Comparison of ENCODE assay signal across 8 cellular contexts in genomic region chr2:223570784-223571183, GRCh38. TPM values are rescaled to one million over a fixed set of nuclear protein-coding genes. Genes with fewer than 3 reads are reported as not detected.
"Had no signal": no experiment of that assay in that cellular context is flagged by ENCODE, and none has a peak within 500 bp of the region (broad histone marks: within the 10 kb centered on the region; RNA-seq: fewer than 3 reads in every experiment).

No MANE protein-coding gene starts in this region.

- DNase-seq: KBM-7, KG1 had no signal

- ATAC-seq: K562 had no signal

- H3K9ac ChIP-seq: KMS-11 had no signal

- H3K27ac ChIP-seq: HL-60, KMS-11 had no signal

- H3K4me3 ChIP-seq: K562 had no signal

- H3K4me2 ChIP-seq: KMS-11 had no signal

- FAIRE-seq: HTR-8/SVneo, K562 had no signal

RNA-seq across cellular contexts. Expression of gene SCG2, which starts 31.4 kb away (rescaled TPM):
- total RNA-seq: HT-29 had no signal
- polyA plus RNA-seq: IgD-negative memory B cell had no signal
